Comparison of ENCODE assay signal across 8 cellular contexts in the genomic region with DNA sequence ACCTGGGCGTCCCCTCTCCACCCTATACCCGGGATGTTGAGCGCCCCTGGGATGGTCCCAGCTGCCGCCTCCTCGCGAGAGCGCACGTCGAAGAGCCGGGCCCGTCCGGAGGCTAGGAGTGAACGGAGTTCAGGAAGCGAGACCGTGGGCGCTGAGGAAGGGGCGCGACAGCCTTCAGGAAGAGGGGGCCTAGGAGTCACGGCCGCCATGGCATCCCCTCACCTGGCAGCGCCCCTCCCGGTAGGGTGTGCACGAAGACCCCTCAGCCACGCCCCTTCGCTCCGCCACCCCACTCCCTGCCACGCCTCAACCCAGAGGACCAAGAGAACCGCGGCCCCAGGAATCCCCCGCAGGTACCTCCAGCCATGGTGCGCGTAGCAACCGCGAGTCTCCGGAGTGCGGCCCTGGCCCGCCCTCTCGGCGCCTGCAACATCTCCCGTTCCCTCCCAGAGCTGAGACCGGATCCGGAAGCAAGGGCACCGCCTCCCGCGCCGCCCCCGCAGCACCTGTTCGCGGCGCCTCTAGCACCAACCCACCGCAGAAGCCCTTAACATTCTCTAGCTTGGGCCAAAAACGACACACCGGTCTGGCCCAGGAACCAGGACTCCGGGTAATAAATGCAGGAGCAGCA. TPM values are rescaled to one million over a fixed set of nuclear protein-coding genes. Genes with fewer than 3 reads are reported as not detected.
DNase-seq lines count a peak whose midpoint lies in the region; ATAC-seq and TF ChIP-seq lines count a peak whose summit lies in the region.

A gene with protein sequence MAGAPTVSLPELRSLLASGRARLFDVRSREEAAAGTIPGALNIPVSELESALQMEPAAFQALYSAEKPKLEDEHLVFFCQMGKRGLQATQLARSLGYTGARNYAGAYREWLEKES (minus strand): TSS at position 442 of the 631 bp plus-strand sequence. CDS start 75 bp downstream, at position 367.

- H3K4ac ChIP-seq in mesenchymal stem cell (ENCODE audit: low read depth in 1 of 2, low read length in 2 of 2), result no peak within 1 kb of the TSS

- no peak within 1 kb of the TSS for H2BK5ac ChIP-seq in mesenchymal stem cell (ENCODE audit: low read depth, low read length, poor library complexity, severe bottlenecking)

- no peaks in the 10 kb centered on the region for H3K9me3 Mint-ChIP-seq in activated CD4-positive, alpha-beta T cell treated with anti-CD3 and anti-CD28 coated beads for 36 hours (ENCODE audit: low read depth)

- peaks cover 2% of the 10 kb centered on the region for H3K4me1 ChIP-seq in mesenchymal stem cell (ENCODE audit: control insufficient read depth, insufficient read depth, low read depth, low read length)

- H4K91ac ChIP-seq in mesenchymal stem cell (ENCODE audit: low read length), result peak within 1 kb of the TSS; percentile 20

- H3K4me3 ChIP-seq in mesenchymal stem cell (ENCODE audit: insufficient read depth in 1 of 2, low read depth in 1 of 2, low read length in 2 of 2), result peak within 1 kb of the TSS in 1 of 2 experiments; percentile 51

- peaks cover 33% of the 10 kb centered on the region for H3K79me1 ChIP-seq in mesenchymal stem cell (replicated peaks; ENCODE audit: low read length, poor library complexity, severe bottlenecking)

- no peaks in the 10 kb centered on the region for H3K27me3 Mint-ChIP-seq in activated CD4-positive, alpha-beta T cell treated with anti-CD3 and anti-CD28 coated beads for 36 hours

- no peaks in the 10 kb centered on the region for H3K9me3 ChIP-seq in mesenchymal stem cell (ENCODE audit: control insufficient read depth, low read length)

- H2BK15ac ChIP-seq in mesenchymal stem cell (ENCODE audit: low read depth, poor library complexity, severe bottlenecking), result no peak within 1 kb of the TSS

- H2BK120ac ChIP-seq in mesenchymal stem cell (ENCODE audit: low read depth, low read length), result no peak within 1 kb of the TSS

- peak within 1 kb of the TSS; percentile 86 for H3K4me3 Mint-ChIP-seq in activated CD4-positive, alpha-beta T cell treated with anti-CD3 and anti-CD28 coated beads for 36 hours

- peak; percentile 83 for ATAC-seq in HG02610 (IDR thresholded peaks at IDR 0.05; ENCODE audit: unreplicated experiment)
- ATAC-seq in activated CD4-positive, alpha-beta T cell treated with anti-CD3 and anti-CD28 coated beads for 36 hours, result peak; percentile 90

- intact Hi-C loops in activated CD4-positive, alpha-beta T cell treated with anti-CD3 and anti-CD28 coated beads for 36 hours (cut with DNase I, micrococcal nuclease), result loop anchor here (1.0 to 5.0 kb wide), 5 partner anchors 8 to 94 kb away; partner anchors contain the start of genes DEDD (in 1 of the 2) and F11R (in 1 of the 2)

- no peak within 1 kb of the TSS for H3K9ac ChIP-seq in mesenchymal stem cell (ENCODE audit: low read length)

- no peak within 1 kb of the TSS for H3K27ac ChIP-seq in mesenchymal stem cell (ENCODE audit: low read length, poor library complexity, severe bottlenecking)

- H3K23ac ChIP-seq in mesenchymal stem cell (ENCODE audit: low read length in 2 of 2), result no peak within 1 kb of the TSS

- CTCF ChIA-PET in activated CD4-positive, alpha-beta T cell treated with anti-CD3 and anti-CD28 coated beads for 36 hours (lab: Charles Lee), result interaction anchor here (0.6 to 5.1 kb wide), 12 partner anchors 12 to 918 kb away, joined by 3 to 40 read pairs (median 5); partner anchors contain the start of genes F11R and KLHDC9

- H3K27me3 ChIP-seq in mesenchymal stem cell (ENCODE audit: control insufficient read depth in 1 of 2, insufficient read depth in 1 of 2, low read length in 2 of 2), result no peaks in the 10 kb centered on the region

- peak within 1 kb of the TSS; percentile 64 for H4K8ac ChIP-seq in mesenchymal stem cell (ENCODE audit: low read length)

- no peak within 1 kb of the TSS for H2AFZ ChIP-seq in mesenchymal stem cell (ENCODE audit: low read depth, low read length)

- DNase-seq in NCI-H187 treated with DMSO at 0.1 percent for 48 hours (lab: John Stamatoyannopoulos, UW) (peak; percentile 54), cerebellum (ENCODE audit: low spot score) (peak; percentile 20), mesenchymal stem cell (no peak), epidermal melanocyte (ENCODE audit: insufficient read length, low spot score) (no peak)
- DNase-seq in activated CD4-positive, alpha-beta T cell treated with anti-CD3 and anti-CD28 coated beads for 36 hours, result peak; percentile 95
- DNase-seq in stimulated activated CD8-positive, alpha-beta memory T cell treated with anti-CD3 and anti-CD28 coated beads, Interleukin-12 subunit alpha, Interleukin-12 subunit beta, amount 100 ng/mL, for 1 hour (ENCODE audit: low read depth), result peak; percentile 70

- peaks cover 34% of the 10 kb centered on the region for H3K4me1 Mint-ChIP-seq in activated CD4-positive, alpha-beta T cell treated with anti-CD3 and anti-CD28 coated beads for 36 hours

- H3K14ac ChIP-seq in mesenchymal stem cell (ENCODE audit: low read length in 2 of 2), result no peak within 1 kb of the TSS

- peak within 1 kb of the TSS; percentile 91 for H3K27ac Mint-ChIP-seq in activated CD4-positive, alpha-beta T cell treated with anti-CD3 and anti-CD28 coated beads for 36 hours

- WGBS in mesenchymal stem cell, result 57% methylated on average over 53 of the region's 54 CpGs

- H3K18ac ChIP-seq in mesenchymal stem cell (ENCODE audit: low read depth in 1 of 2, low read length in 2 of 2), result no peak within 1 kb of the TSS

- peaks cover 51 to 54% of the 10 kb centered on the region in 2 experiments for H3K36me3 ChIP-seq in mesenchymal stem cell (ENCODE audit: control insufficient read depth in 1 of 2, insufficient read depth in 2 of 2, low read depth in 1 of 2, low read length in 2 of 2)

- H3K36me3 Mint-ChIP-seq in activated CD4-positive, alpha-beta T cell treated with anti-CD3 and anti-CD28 coated beads for 36 hours (ENCODE audit: low read depth), result peaks cover 33% of the 10 kb centered on the region

- H2BK12ac ChIP-seq in mesenchymal stem cell (ENCODE audit: low read length in 2 of 2), result no peak within 1 kb of the TSS

- H3K4me2 ChIP-seq in mesenchymal stem cell (ENCODE audit: low read length, poor library complexity, severe bottlenecking), result no peak within 1 kb of the TSS

- POLR2A ChIA-PET in activated CD4-positive, alpha-beta T cell treated with anti-CD3 and anti-CD28 coated beads for 36 hours (lab: Charles Lee), result interaction anchor here (0.7 to 1.2 kb wide), 5 partner anchors 9 to 107 kb away, joined by 3 read pairs; partner anchors contain the start of genes F11R and KLHDC9

- TF ChIP-seq CTCF in GM12872 (IDR thresholded peaks at IDR 0.05; ENCODE audit: insufficient read depth, low read depth, low read length), result 0 out of 3 replicates have a peak, but pooled peaks have one; percentile 3

- H2AK5ac ChIP-seq in mesenchymal stem cell (ENCODE audit: low read length, severe bottlenecking), result no peak within 1 kb of the TSS

RNA-seq across cellular contexts. Expression of the gene that starts here (rescaled TPM):
- total RNA-seq in activated CD4-positive, alpha-beta T cell treated with anti-CD3 and anti-CD28 coated beads for 36 hours, result 10 to 100 TPM; 26.0 to 42.8 TPM
- total RNA-seq in cerebellum, result 21.6 TPM
- polyA plus RNA-seq in mesenchymal stem cell (2013, experiment 1 of 2), result 0.57 TPM
- 0.51 TPM for polyA plus RNA-seq in mesenchymal stem cell (2013, experiment 2 of 2)

Comparison
In these comparisons a context has a peak if more than half of its experiments do, and no peak if none do; other contexts are left out.
1. DNase-seq: peak in NCI-H187 treated with DMSO at 0.1 percent for 48 hours (single experiment), activated CD4-positive, alpha-beta T cell treated with anti-CD3 and anti-CD28 coated beads for 36 hours (single experiment), cerebellum (single experiment) and stimulated activated CD8-positive, alpha-beta memory T cell treated with anti-CD3 and anti-CD28 coated beads, Interleukin-12 subunit alpha, Interleukin-12 subunit beta, amount 100 ng/mL, for 1 hour (single experiment); none in mesenchymal stem cell (single experiment) and epidermal melanocyte (single experiment).